ENCODE assay signal across 21 cellular contexts in the genomic region with DNA sequence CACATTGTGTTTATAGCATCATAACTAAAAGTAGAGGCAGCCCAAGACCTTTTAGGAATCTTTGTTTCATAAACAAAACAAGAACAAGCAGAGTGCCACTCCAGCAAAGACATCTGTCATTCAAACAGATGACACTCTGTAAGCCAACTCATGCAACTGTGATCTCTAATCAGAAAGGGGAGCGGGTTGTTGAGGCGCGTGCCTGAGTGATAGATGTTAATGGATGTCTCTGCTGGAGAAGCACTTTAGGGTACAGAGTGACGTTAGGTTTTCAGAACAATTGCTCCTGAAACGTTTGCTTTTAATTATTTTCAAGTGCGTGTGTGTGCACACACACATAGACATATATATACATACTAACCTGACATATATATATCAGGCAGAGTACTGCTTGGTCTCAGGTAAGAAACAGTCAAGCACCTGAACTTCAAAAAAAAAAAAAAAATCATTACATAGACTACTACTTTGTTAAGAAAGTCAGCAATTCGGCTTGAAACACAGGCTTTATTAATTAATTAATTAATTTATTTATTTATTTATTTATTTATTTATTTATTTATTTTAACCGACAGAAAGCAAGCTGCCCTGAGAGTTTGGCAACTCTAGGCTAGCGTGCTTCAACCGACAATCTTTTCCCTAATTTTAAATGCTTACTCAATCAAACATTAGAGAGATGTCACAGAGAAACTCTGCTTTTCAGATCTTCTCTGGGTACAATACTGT.
"Had no signal": no experiment of that assay in that cellular context is flagged by ENCODE, and none has a peak within 500 bp of the region (broad histone marks: within the 10 kb centered on the region; RNA-seq: fewer than 3 reads in every experiment).

No MANE protein-coding gene starts in this region.

- H3K4me3 Mint-ChIP-seq: activated B cell treated with CpG ODN at 0.5 μM for 24 hours; activated naive CD8-positive, alpha-beta T cell treated with anti-CD3 and anti-CD28 coated beads, Interleukin-2, amount 10 ng/mL, durations not matched to agents 7 days and 5 days; central memory CD8-positive, alpha-beta T cell; memory B cell; naive thymus-derived CD8-positive, alpha-beta T cell; stimulated activated naive B cell treated with anti-CD40 and anti-IgM and Interleukin-4, amounts not matched to agents 10 μg/mL and 1 μg/mL and 100 μg/mL, for 72 hours had no signal

- ATAC-seq: left ventricle myocardium superior; naive thymus-derived CD8-positive, alpha-beta T cell; stimulated activated naive B cell treated with anti-CD40 and anti-IgM and Interleukin-4, amounts not matched to agents 10 μg/mL and 1 μg/mL and 100 μg/mL, for 72 hours had no signal

- H3K9me3 Mint-ChIP-seq: activated B cell treated with CpG ODN at 0.5 μM for 24 hours; activated naive CD8-positive, alpha-beta T cell treated with anti-CD3 and anti-CD28 coated beads, Interleukin-2, amount 10 ng/mL, durations not matched to agents 7 days and 5 days; central memory CD8-positive, alpha-beta T cell; memory B cell; naive thymus-derived CD8-positive, alpha-beta T cell; stimulated activated naive B cell treated with anti-CD40 and anti-IgM and Interleukin-4, amounts not matched to agents 10 μg/mL and 1 μg/mL and 100 μg/mL, for 72 hours had no signal

- DNase-seq: activated B cell treated with CpG ODN at 0.5 μM for 24 hours; activated CD4-positive, alpha-beta T cell treated with anti-CD3 and anti-CD28 coated beads, Interleukin-2, amount 50 U/mL, for 1 hour; activated naive CD4-positive, alpha-beta T cell; activated naive CD8-positive, alpha-beta T cell treated with anti-CD3 and anti-CD28 coated beads, Interleukin-2, amount 10 ng/mL, durations not matched to agents 7 days and 5 days; activated T-cell treated with anti-CD3 and anti-CD28 coated beads for 4 hours; brain microvascular endothelial cell; cortex of kidney; effector memory CD4-positive, alpha-beta T cell; foreskin keratinocyte; head of caudate nucleus; kidney glomerular epithelial cell; left ventricle myocardium superior; naive thymus-derived CD8-positive, alpha-beta T cell; nucleus accumbens; posterior cingulate gyrus; stimulated activated CD4-positive, alpha-beta T cell treated with anti-CD3 and anti-CD28 coated beads, Interleukin-4, amount 100 ng/mL, for 1 hour; stimulated activated naive B cell treated with anti-CD40 and anti-IgM and Interleukin-4, amounts not matched to agents 10 μg/mL and 1 μg/mL and 100 μg/mL, for 72 hours; tibial artery; uterus had no signal

- H3K36me3 ChIP-seq: brain microvascular endothelial cell, tibial artery, uterus had no signal

- H3K4me1 ChIP-seq: foreskin keratinocyte, uterus had no signal

- H3K27ac ChIP-seq: brain microvascular endothelial cell, foreskin keratinocyte, tibial artery, uterus had no signal

- H3K27ac Mint-ChIP-seq: activated B cell treated with CpG ODN at 0.5 μM for 24 hours; activated naive CD8-positive, alpha-beta T cell treated with anti-CD3 and anti-CD28 coated beads, Interleukin-2, amount 10 ng/mL, durations not matched to agents 7 days and 5 days; memory B cell; naive thymus-derived CD8-positive, alpha-beta T cell; stimulated activated naive B cell treated with anti-CD40 and anti-IgM and Interleukin-4, amounts not matched to agents 10 μg/mL and 1 μg/mL and 100 μg/mL, for 72 hours had no signal

- H3K36me3 Mint-ChIP-seq: activated naive CD8-positive, alpha-beta T cell treated with anti-CD3 and anti-CD28 coated beads, Interleukin-2, amount 10 ng/mL, durations not matched to agents 7 days and 5 days; memory B cell; naive thymus-derived CD8-positive, alpha-beta T cell; stimulated activated naive B cell treated with anti-CD40 and anti-IgM and Interleukin-4, amounts not matched to agents 10 μg/mL and 1 μg/mL and 100 μg/mL, for 72 hours had no signal

- H3K4me3 ChIP-seq: uterus had no signal

- H3K4me1 Mint-ChIP-seq: activated naive CD8-positive, alpha-beta T cell treated with anti-CD3 and anti-CD28 coated beads, Interleukin-2, amount 10 ng/mL, durations not matched to agents 7 days and 5 days; central memory CD8-positive, alpha-beta T cell had no signal

- H3K9me3 ChIP-seq: tibial artery, uterus had no signal

- H3K27me3 ChIP-seq: tibial artery, uterus had no signal
